ENCODE assay signal across 28 cellular contexts in genomic region chr10:104035817-104036384, GRCh38. TPM values are rescaled to one million over a fixed set of nuclear protein-coding genes. Genes with fewer than 3 reads are reported as not detected.
A peak's percentile ranks its signal among the peaks of the same experiment; 100 is the strongest.
DNase-seq lines count a peak whose midpoint lies in the region; ATAC-seq and TF ChIP-seq lines count a peak whose summit lies in the region.
"Had no signal": no experiment of that assay in that cellular context is flagged by ENCODE, and none has a peak within 500 bp of the region (broad histone marks: within the 10 kb centered on the region; RNA-seq: fewer than 3 reads in every experiment).

No MANE protein-coding gene starts in this region.

- TF ChIP-seq EP300 in upper lobe of left lung (IDR thresholded peaks at IDR 0.05), result no peak

- no peak for TF ChIP-seq CTCF in RWPE1 (conservative IDR thresholded peaks at IDR 0.05; ENCODE audit: low read depth)
- no peak for TF ChIP-seq CTCF in upper lobe of left lung (IDR thresholded peaks at IDR 0.05)
- no peak for TF ChIP-seq CTCF in CD8-positive, alpha-beta T cell (IDR thresholded peaks at IDR 0.05)

- H3K27ac Mint-ChIP-seq in CD8-positive, alpha-beta T cell, result no peak overlapping the region
- H3K27ac Mint-ChIP-seq: activated naive CD4-positive, alpha-beta T cell treated with anti-CD3 and anti-CD28 coated beads, Interleukin-2, amount 50 U/mL, for 24 hours; activated T-cell treated with anti-CD3 and anti-CD28 coated beads, Interleukin-2, amount 50 U/mL, for 72 hours; nephron progenitor cell; progenitor cell of endocrine pancreas had no signal

- H3K27me3 ChIP-seq in upper lobe of left lung, result no peaks in the 10 kb centered on the region
- H3K27me3 ChIP-seq in CD8-positive, alpha-beta T cell (ENCODE audit: insufficient read depth, low read length), result no peaks in the 10 kb centered on the region
- H3K27me3 ChIP-seq: BLaER1, esophagus squamous epithelium, tibial nerve had no signal

- TF ChIP-seq POLR2A in upper lobe of left lung (IDR thresholded peaks at IDR 0.05), result no peak

- H3K36me3 Mint-ChIP-seq in CD8-positive, alpha-beta T cell, result peaks cover 16% of the 10 kb centered on the region
- H3K36me3 Mint-ChIP-seq: activated naive CD4-positive, alpha-beta T cell treated with anti-CD3 and anti-CD28 coated beads, Interleukin-2, amount 50 U/mL, for 24 hours had no signal

- peak; percentile 29 for ATAC-seq in left lobe of liver
- peak; percentile 18 to 31 for ATAC-seq in upper lobe of left lung (ENCODE audit: low FRiP score in 2 of 2)
- no peak for ATAC-seq in CD8-positive, alpha-beta T cell
- no peak for ATAC-seq in GM21529 (IDR thresholded peaks at IDR 0.05; ENCODE audit: unreplicated experiment)
- ATAC-seq: activated T-cell treated with anti-CD3 and anti-CD28 coated beads, Interleukin-2, amount 50 U/mL, for 72 hours had no signal

- 74 to 79% methylated on average over 8 of the region's 8 CpGs for WGBS in upper lobe of left lung, 2 donors

- POLR2A ChIA-PET in RWPE1 (lab: Yijun Ruan, JAX; ENCODE audit: low non-redundant PET), result no interaction called here
- POLR2A ChIA-PET in CD8-positive, alpha-beta T cell (lab: Charles Lee), result no interaction called here

- H3K4me3 ChIP-seq in upper lobe of left lung, result no peak overlapping the region
- no peak overlapping the region for H3K4me3 ChIP-seq in CD8-positive, alpha-beta T cell (ENCODE audit: low read depth, low read length)
- H3K4me3 ChIP-seq: BLaER1, esophagus squamous epithelium, GM23248, skin epidermis, tibial nerve had no signal

- CTCF ChIA-PET in RWPE1 (lab: Yijun Ruan, JAX), result no interaction called here
- CTCF ChIA-PET in CD8-positive, alpha-beta T cell (lab: Charles Lee), result no interaction called here

- H3K27me3 Mint-ChIP-seq in CD8-positive, alpha-beta T cell (ENCODE audit: low read depth), result no peaks in the 10 kb centered on the region
- H3K27me3 Mint-ChIP-seq: activated naive CD4-positive, alpha-beta T cell treated with anti-CD3 and anti-CD28 coated beads, Interleukin-2, amount 50 U/mL, for 24 hours; progenitor cell of endocrine pancreas had no signal

- H3K9me3 Mint-ChIP-seq in CD8-positive, alpha-beta T cell, result no peaks in the 10 kb centered on the region
- H3K9me3 Mint-ChIP-seq: activated naive CD4-positive, alpha-beta T cell treated with anti-CD3 and anti-CD28 coated beads, Interleukin-2, amount 50 U/mL, for 24 hours; activated T-cell treated with anti-CD3 and anti-CD28 coated beads, Interleukin-2, amount 50 U/mL, for 72 hours; nephron progenitor cell had no signal

- H3K4me3 Mint-ChIP-seq in CD8-positive, alpha-beta T cell, result no peak overlapping the region
- H3K4me3 Mint-ChIP-seq: activated naive CD4-positive, alpha-beta T cell treated with anti-CD3 and anti-CD28 coated beads, Interleukin-2, amount 50 U/mL, for 24 hours; activated T-cell treated with anti-CD3 and anti-CD28 coated beads, Interleukin-2, amount 50 U/mL, for 72 hours; nephron progenitor cell had no signal

- no peaks in the 10 kb centered on the region for H3K4me1 ChIP-seq in upper lobe of left lung
- no peaks in the 10 kb centered on the region for H3K4me1 ChIP-seq in CD8-positive, alpha-beta T cell (ENCODE audit: insufficient read depth, low read length)
- H3K4me1 ChIP-seq: BLaER1, esophagus squamous epithelium, tibial nerve had no signal

- peaks cover 0 to 27% (median 7%) of the 10 kb centered on the region in 4 donors for H3K36me3 ChIP-seq in upper lobe of left lung
- H3K36me3 ChIP-seq in CD8-positive, alpha-beta T cell (ENCODE audit: insufficient read depth, low read length), result no peaks in the 10 kb centered on the region
- H3K36me3 ChIP-seq: WERI-Rb-1 had no signal

- H3K27ac ChIP-seq in RWPE1 (peak overlapping the region; percentile 60), upper lobe of left lung (no peak overlapping the region)
- H3K27ac ChIP-seq in CD8-positive, alpha-beta T cell (ENCODE audit: low read depth, low read length), result no peak overlapping the region
- H3K27ac ChIP-seq: BLaER1, esophagus squamous epithelium, GM23248, KMS-11, skin epidermis, tibial nerve, WERI-Rb-1 had no signal

- intact Hi-C loops in CD8-positive, alpha-beta T cell (cut with DNase I, micrococcal nuclease), result no loop called here

- H3K9me3 ChIP-seq in upper lobe of left lung, result no peaks in the 10 kb centered on the region
- H3K9me3 ChIP-seq in CD8-positive, alpha-beta T cell (ENCODE audit: low read length), result no peaks in the 10 kb centered on the region
- H3K9me3 ChIP-seq: BLaER1, esophagus squamous epithelium, tibial nerve had no signal

- DNase-seq in activated CD8-positive, alpha-beta memory T cell treated with anti-CD3 and anti-CD28 coated beads for 24 hours, result peak; percentile 26
- no peak for DNase-seq in activated CD8-positive, alpha-beta memory T cell treated with anti-CD3 and anti-CD28 coated beads, Interleukin-2, amount 50 U/mL, for 4 hours
- DNase-seq in RWPE1 (ENCODE audit: low spot score) (no peak), left lobe of liver (ENCODE audit: low spot score) (no peak), upper lobe of left lung (no peak), HT-29 (ENCODE audit: low spot score) (no peak)
- no peak for DNase-seq in CD8-positive, alpha-beta T cell
- DNase-seq: activated CD4-positive, alpha-beta T cell treated with anti-CD3 and anti-CD28 coated beads, Interleukin-2, amount 50 U/mL, for 48 hours; activated T-cell treated with anti-CD3 and anti-CD28 coated beads, Interleukin-2, amount 50 U/mL, for 72 hours; effector CD4-positive, alpha-beta T cell; esophagus squamous epithelium; GM23248; MV-4-11; NCI-H187; NCI-H226; NCI-H774; nephron progenitor cell; stimulated activated CD4-positive, alpha-beta T cell treated with anti-CD3 and anti-CD28 coated beads, Interleukin-2, amount 100 ng/mL, for 24 hours; stimulated activated naive CD4-positive, alpha-beta T cell treated with Interleukin-2 at 50 U/mL for 16 hours; WERI-Rb-1 had no signal

- H3K4me1 Mint-ChIP-seq in CD8-positive, alpha-beta T cell (ENCODE audit: low read depth), result no peaks in the 10 kb centered on the region
- H3K4me1 Mint-ChIP-seq: activated naive CD4-positive, alpha-beta T cell treated with anti-CD3 and anti-CD28 coated beads, Interleukin-2, amount 50 U/mL, for 24 hours had no signal

RNA-seq across cellular contexts. Expression of gene COL17A1, which starts 49.8 kb away (rescaled TPM):
- 0.13 TPM for total RNA-seq in left lobe of liver
- total RNA-seq in upper lobe of left lung, result 1 to 10 TPM; 1.0 to 2.0 (median 1.6) TPM
- 40.0 and 45.0 TPM in 2 replicates for total RNA-seq in HT-29 (2014; rRNA removed; shearing (Covaris generic))
- total RNA-seq in CD8-positive, alpha-beta T cell, result not detected
- total RNA-seq: activated T-cell treated with anti-CD3 and anti-CD28 coated beads, Interleukin-2, amount 50 U/mL, for 72 hours; GM23248; T-helper 2 cell treated with Interferon-gamma antibody and Interleukin-4, amounts not matched to agents 100 ng/mL and 5 ng/mL, for 36 hours had no signal

Comparison
In these comparisons a context has a peak if more than half of its experiments do, and no peak if none do; other contexts are left out.
1. ATAC-seq: peak in left lobe of liver (single experiment) and upper lobe of left lung (2 of 2); none in CD8-positive, alpha-beta T cell (single experiment) and GM21529 (single experiment).
2. RNA of gene COL17A1, which starts 49.8 kb away (total RNA-seq): 40.0 to 45.0 TPM in HT-29; 1.0 to 2.0 TPM in upper lobe of left lung, 0.13 TPM in left lobe of liver (single experiment) and not detected in CD8-positive, alpha-beta T cell; every median in the first group is over 10 times any median in the second.